Comparison of ENCODE assay signal across 1 cellular context in the genomic region with DNA sequence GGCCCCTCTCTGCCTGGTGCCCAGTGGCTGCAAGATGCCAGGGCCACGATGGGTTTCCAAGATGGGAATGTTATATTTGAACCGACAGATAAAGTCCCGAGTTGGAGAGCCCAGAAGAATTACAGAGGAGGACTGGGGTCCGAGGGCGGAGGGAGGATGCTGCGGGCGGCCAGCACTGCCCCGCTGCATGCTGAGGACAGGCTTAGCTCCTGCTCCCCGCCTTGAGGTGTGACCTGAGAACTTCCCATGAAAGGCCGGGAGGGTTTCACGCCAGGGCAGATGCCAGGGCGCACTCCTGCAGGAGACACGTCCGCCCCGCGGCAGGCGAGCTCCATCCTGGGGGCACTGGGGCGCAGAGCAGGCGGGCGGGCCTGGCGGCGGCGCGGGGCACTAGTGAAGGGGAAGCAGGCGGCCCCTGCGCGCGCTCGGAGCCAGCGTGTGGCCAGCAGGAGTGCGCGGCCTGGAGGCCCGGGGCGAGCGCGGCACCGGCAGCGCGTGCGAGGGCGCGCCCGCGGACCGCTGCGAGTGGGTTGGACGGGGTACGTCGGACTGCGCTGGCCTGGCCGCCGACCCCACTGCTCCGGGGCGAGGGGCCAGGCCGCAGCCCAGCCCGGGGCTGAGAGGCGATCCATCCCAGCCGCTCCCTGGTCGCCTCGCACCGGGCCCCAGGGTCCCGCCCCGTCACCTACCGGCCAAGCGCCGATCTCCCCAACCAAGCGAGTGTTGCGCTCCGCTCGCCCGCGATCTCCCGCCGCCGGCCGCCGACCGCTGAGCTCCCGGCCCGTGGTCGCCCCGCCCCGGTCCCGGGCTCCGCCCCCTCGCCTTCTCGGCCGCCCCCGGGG.
TF ChIP-seq lines count a peak whose summit lies in the region.

Gene MAP3K14 (minus strand): TSS at position 750 of the 842 bp plus-strand sequence. CDS start 26,275 bp downstream, outside the sequence.

TF ChIP-seq in SK-N-SH treated with all-trans-retinoic acid at 6 μM for 48 hours, 23 proteins besides CTCF, POLR2A, EP300 and RAD21 (continued from another document):
- TF ChIP-seq TSHZ2 (CRISPR knock-in tag; IDR thresholded peaks at IDR 0.05) (peak; percentile 31; the same call in 1 of the 2 replicates), ZNF8 (CRISPR knock-in tag; IDR thresholded peaks at IDR 0.05) (no peak), TCF4 (CRISPR knock-in tag; IDR thresholded peaks at IDR 0.05; ENCODE audit: borderline replicate concordance) (no peak)
